11 cellular contexts compared by ENCODE assay signal in the genomic region with DNA sequence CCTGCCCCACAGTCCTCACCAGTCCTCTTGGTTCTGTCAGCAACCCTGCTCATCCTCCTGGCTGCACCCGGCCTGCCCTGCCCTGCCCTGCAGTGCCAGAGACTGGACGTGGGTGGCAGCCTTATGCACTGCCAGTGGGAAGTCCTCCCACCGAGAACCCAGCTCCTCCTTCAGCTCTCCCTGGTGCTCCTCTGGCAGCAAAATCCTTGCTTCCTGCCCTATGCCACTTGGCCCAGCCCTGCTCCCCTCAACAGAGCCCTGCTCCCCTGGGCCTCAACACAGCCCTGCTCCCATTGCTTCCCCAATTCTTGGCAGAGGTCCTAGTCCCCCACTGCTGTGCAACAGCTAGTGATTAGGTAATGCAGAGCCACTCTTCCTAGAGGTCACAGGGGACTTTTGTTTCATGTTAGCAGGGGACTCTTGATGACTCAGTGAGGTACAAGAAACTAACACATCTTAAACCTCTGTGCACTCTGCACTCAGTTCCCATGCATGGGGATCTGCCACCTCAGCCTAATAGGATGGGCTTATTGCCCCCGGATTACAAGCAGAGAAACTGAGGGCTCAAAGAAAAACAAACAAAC. TPM values are rescaled to one million over a fixed set of nuclear protein-coding genes. Genes with fewer than 3 reads are reported as not detected.
DNase-seq lines count a peak whose midpoint lies in the region; ATAC-seq and TF ChIP-seq lines count a peak whose summit lies in the region.
"Had no signal": no experiment of that assay in that cellular context is flagged by ENCODE, and none has a peak within 500 bp of the region (broad histone marks: within the 10 kb centered on the region; RNA-seq: fewer than 3 reads in every experiment).

No MANE protein-coding gene starts in this region.

- TF ChIP-seq POLR2A in spleen (IDR thresholded peaks at IDR 0.05): no peak
- TF ChIP-seq POLR2A in sigmoid colon (IDR thresholded peaks at IDR 0.05): no peak

- no peaks in the 10 kb centered on the region for H3K27me3 ChIP-seq in spleen (replicated peaks in 1 of 7)
- H3K27me3 ChIP-seq in sigmoid colon: no peaks in the 10 kb centered on the region
- no peaks in the 10 kb centered on the region for H3K27me3 ChIP-seq in brain microvascular endothelial cell (replicated peaks)

- no peaks in the 10 kb centered on the region for H3K36me3 ChIP-seq in spleen
- H3K36me3 ChIP-seq in sigmoid colon: no peaks in the 10 kb centered on the region
- H3K36me3 ChIP-seq in brain microvascular endothelial cell (replicated peaks): no peaks in the 10 kb centered on the region

- H3K9me3 ChIP-seq in spleen (no peaks in the 10 kb centered on the region), sigmoid colon (no peaks in the 10 kb centered on the region)

- no peak overlapping the region for H3K27ac ChIP-seq in spleen
- no peak overlapping the region for H3K27ac ChIP-seq in sigmoid colon
- no peak overlapping the region for H3K27ac ChIP-seq in brain microvascular endothelial cell

- TF ChIP-seq CTCF in spleen (IDR thresholded peaks at IDR 0.05 in 8 of 11, conservative IDR thresholded peaks at IDR 0.05 in 3 of 11): no peak
- TF ChIP-seq CTCF in sigmoid colon (IDR thresholded peaks at IDR 0.05): no peak
- no peak for TF ChIP-seq CTCF in brain microvascular endothelial cell (IDR thresholded peaks at IDR 0.05; ENCODE audit: low read depth, low read length, missing control alignments)

- TF ChIP-seq EP300 in sigmoid colon (IDR thresholded peaks at IDR 0.05): no peak

- DNase-seq in NCI-H345 (lab: John Stamatoyannopoulos, UW) (peak; percentile 11), NCI-H345 treated with DMSO at 0.1 percent for 48 hours (lab: John Stamatoyannopoulos, UW; ENCODE audit: unreplicated experiment) (no peak), NOMO-1 treated with dmso at 0.1 percent for 144 hours (lab: John Stamatoyannopoulos, UW; ENCODE audit: unreplicated experiment) (peak; percentile 27), spleen (peak; percentile 77), sigmoid colon (no peak), brain microvascular endothelial cell (no peak)
- DNase-seq: NCI-H187 treated with DMSO at 0.1 percent for 48 hours; stimulated activated CD4-positive, alpha-beta T cell treated with anti-CD3 and anti-CD28 coated beads, Interleukin-4, amount 100 ng/mL, for 1 hour had no signal

- H3K4me1 ChIP-seq in spleen (peaks cover 0 to 7% (median 0%) of the 10 kb centered on the region in 6 donors), sigmoid colon (no peaks in the 10 kb centered on the region)

- no peak overlapping the region for H3K4me3 ChIP-seq in spleen
- no peak overlapping the region for H3K4me3 ChIP-seq in sigmoid colon
- no peak overlapping the region for H3K4me3 ChIP-seq in brain microvascular endothelial cell (ENCODE audit: low read depth, low read length)
- H3K4me3 ChIP-seq: lung had no signal

- in situ Hi-C loops in brain microvascular endothelial cell (cut with HindIII; ENCODE audit: low pct_ligation_motif_present, low sequenced_read_pairs): no loop called here

- 44 to 65% (median 61%) methylated on average over 2 to 4 of the region's 4 CpGs for WGBS in spleen, 5 donors
- WGBS in sigmoid colon, 2 donors: 63 to 78% methylated on average over 4 of the region's 4 CpGs

- intact Hi-C loops in spleen (cut with DNase I; ENCODE audit: low total_unique reads) (no loop called here), sigmoid colon (cut with DNase I) (no loop called here)

- ATAC-seq in HG02623 (IDR thresholded peaks at IDR 0.05; ENCODE audit: unreplicated experiment) (peak; percentile 58), HG03520 (IDR thresholded peaks at IDR 0.05; ENCODE audit: unreplicated experiment) (no peak)

RNA-seq across cellular contexts. Expression of gene EDAR, which starts 58.0 kb away (rescaled TPM):
- total RNA-seq in spleen (under 1 TPM in 5 of 7 donors, not detected in 2; 0.14 to 0.67 (median 0.15) TPM), sigmoid colon (not detected)
- polyA plus RNA-seq in spleen (under 1 TPM; 0.02 to 0.18 (median 0.06) TPM), sigmoid colon (under 1 TPM in 2 of 3 donors, not detected in 1; under 0.01 to 0.87 TPM)

Comparison
In these comparisons a context has a peak if more than half of its experiments do, and no peak if none do; other contexts are left out.
1. DNase-seq: peak in NCI-H345 (single experiment), NOMO-1 treated with dmso at 0.1 percent for 144 hours (single experiment) and spleen (single experiment); none in NCI-H345 treated with DMSO at 0.1 percent for 48 hours (single experiment), sigmoid colon (single experiment) and brain microvascular endothelial cell (single experiment).